1 cellular context compared by ENCODE assay signal in the genomic region with DNA sequence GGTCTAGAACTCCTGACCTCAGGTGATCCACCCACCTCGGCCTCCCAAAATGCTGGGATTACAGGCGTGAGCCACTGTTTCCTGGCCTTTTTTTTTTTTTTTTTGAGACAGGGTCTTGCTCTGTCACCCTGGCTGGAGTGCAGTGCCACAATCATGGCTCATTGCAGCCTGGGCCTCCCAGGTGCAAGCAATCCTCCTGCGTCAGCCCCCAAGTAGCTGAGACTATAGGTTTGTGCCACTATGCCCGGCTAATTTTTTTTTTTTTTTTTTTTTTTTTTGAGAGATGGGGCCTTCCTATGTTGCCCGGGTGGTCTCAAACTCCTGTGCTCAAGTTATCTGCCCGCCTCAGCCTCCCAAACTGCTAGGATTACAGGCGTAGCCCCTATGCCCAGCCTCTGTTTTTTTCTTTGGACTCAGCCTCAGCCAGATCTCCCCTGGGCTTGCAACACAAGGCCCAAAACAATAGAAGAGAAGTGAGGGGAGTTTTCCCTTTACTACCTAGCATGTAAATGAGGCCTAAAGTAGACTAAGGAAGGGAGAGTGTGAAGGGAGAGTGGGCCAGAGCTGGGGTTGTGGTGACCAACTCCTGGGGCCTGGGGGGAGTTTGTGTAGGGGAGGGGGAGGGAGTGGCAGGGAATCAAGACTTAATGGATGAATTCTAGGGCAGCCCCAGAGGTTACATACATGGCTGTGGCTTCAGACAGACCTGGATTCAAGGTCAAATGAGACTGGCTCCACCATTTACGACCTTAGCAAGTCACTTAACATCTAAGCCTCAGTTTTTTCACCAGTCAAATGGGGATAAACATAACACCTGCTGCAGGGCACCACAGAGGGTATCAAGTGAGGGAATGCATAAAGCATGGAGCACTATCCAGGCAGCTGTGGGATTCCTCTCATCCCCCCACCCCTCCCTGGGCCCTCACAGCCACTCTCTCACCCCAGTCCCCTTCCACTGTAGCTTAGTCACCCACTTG.
TF ChIP-seq lines count a peak whose summit lies in the region.

No MANE protein-coding gene starts in this region.

TF ChIP-seq in GM12878, 131 proteins besides CTCF, POLR2A, EP300 and RAD21:
- TF ChIP-seq NFIC (IDR thresholded peaks at IDR 0.05; ENCODE audit: low read depth, low read length): 0 out of 2 replicates have a peak, but pooled peaks have one; percentile 32
- TF ChIP-seq IKZF2 (IDR thresholded peaks at IDR 0.05): peak in 1 of 2 experiments; percentile 20; a peak in 2 of 4 replicates
- no peak for TF ChIP-seq SUZ12 (IDR thresholded peaks at IDR 0.05; ENCODE audit: unreplicated experiment)
- TF ChIP-seq, protein P1, sequence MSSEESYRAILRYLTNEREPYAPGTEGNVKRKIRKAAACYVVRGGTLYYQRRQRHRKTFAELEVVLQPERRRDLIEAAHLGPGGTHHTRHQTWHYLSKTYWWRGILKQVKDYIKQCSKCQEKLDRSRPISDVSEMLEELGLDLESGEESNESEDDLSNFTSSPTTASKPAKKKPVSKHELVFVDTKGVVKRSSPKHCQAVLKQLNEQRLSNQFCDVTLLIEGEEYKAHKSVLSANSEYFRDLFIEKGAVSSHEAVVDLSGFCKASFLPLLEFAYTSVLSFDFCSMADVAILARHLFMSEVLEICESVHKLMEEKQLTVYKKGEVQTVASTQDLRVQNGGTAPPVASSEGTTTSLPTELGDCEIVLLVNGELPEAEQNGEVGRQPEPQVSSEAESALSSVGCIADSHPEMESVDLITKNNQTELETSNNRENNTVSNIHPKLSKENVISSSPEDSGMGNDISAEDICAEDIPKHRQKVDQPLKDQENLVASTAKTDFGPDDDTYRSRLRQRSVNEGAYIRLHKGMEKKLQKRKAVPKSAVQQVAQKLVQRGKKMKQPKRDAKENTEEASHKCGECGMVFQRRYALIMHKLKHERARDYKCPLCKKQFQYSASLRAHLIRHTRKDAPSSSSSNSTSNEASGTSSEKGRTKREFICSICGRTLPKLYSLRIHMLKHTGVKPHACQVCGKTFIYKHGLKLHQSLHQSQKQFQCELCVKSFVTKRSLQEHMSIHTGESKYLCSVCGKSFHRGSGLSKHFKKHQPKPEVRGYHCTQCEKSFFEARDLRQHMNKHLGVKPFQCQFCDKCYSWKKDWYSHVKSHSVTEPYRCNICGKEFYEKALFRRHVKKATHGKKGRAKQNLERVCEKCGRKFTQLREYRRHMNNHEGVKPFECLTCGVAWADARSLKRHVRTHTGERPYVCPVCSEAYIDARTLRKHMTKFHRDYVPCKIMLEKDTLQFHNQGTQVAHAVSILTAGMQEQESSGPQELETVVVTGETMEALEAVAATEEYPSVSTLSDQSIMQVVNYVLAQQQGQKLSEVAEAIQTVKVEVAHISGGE (CRISPR knock-in tag; IDR thresholded peaks at IDR 0.05): no peak
- 0 out of 2 replicates have a peak, but pooled peaks have one; percentile 4 for TF ChIP-seq HDGF (IDR thresholded peaks at IDR 0.05)
- TF ChIP-seq CBFB (IDR thresholded peaks at IDR 0.05; ENCODE audit: low read depth): no peak
- no peak for TF ChIP-seq ETV6 (conservative IDR thresholded peaks at IDR 0.05 in 1 of 2, IDR thresholded peaks at IDR 0.05 in 1 of 2; ENCODE audit: borderline replicate concordance in 1 of 2, low read depth in 1 of 2)
- TF ChIP-seq E4F1 (IDR thresholded peaks at IDR 0.05; ENCODE audit: borderline replicate concordance, partially characterized antibody): no peak
- TF ChIP-seq SIN3A (IDR thresholded peaks at IDR 0.05; ENCODE audit: low read depth, low read length): no peak
- no peak for TF ChIP-seq HDAC6 (IDR thresholded peaks at IDR 0.05; ENCODE audit: unreplicated experiment)
- no peak for TF ChIP-seq ESRRA (IDR thresholded peaks at IDR 0.05; ENCODE audit: low read length)
- 0 out of 2 replicates have a peak, but pooled peaks have one; percentile 55 for TF ChIP-seq MLLT1 (IDR thresholded peaks at IDR 0.05)
- no peak for TF ChIP-seq RAD51 (IDR thresholded peaks at IDR 0.05)
- TF ChIP-seq ZNF687 (IDR thresholded peaks at IDR 0.05): no peak
- no peak for TF ChIP-seq BACH1 (IDR thresholded peaks at IDR 0.05; ENCODE audit: borderline replicate concordance)
- no peak for TF ChIP-seq SREBF2 (IDR thresholded peaks at IDR 0.05; ENCODE audit: low read length)
- no peak for TF ChIP-seq BCL11A (IDR thresholded peaks at IDR 0.05; ENCODE audit: low read depth, low read length)
- TF ChIP-seq POLR2AphosphoS2 (IDR thresholded peaks at IDR 0.05; ENCODE audit: low read depth, low read length): no peak
- TF ChIP-seq LARP7 (IDR thresholded peaks at IDR 0.05): no peak
- TF ChIP-seq ZNF274 (IDR thresholded peaks at IDR 0.05; ENCODE audit: insufficient read depth, insufficient read length): no peak
- TF ChIP-seq SP1 (IDR thresholded peaks at IDR 0.05; ENCODE audit: low read depth, low read length): no peak
- peak; percentile 30; the same call in 1 of the 2 replicates for TF ChIP-seq RUNX3 (IDR thresholded peaks at IDR 0.05; ENCODE audit: low read length)
- TF ChIP-seq RELA (IDR thresholded peaks at IDR 0.05; ENCODE audit: borderline replicate concordance, partially characterized antibody): no peak
- TF ChIP-seq CHD1 (IDR thresholded peaks at IDR 0.05; ENCODE audit: low read depth, low read length): no peak
- TF ChIP-seq MTA3 (IDR thresholded peaks at IDR 0.05; ENCODE audit: borderline replicate concordance, low read length): no peak
